8 cellular contexts compared by ENCODE assay signal in genomic region chr4:41909136-41909535, GRCh38. TPM values are rescaled to one million over a fixed set of nuclear protein-coding genes. Genes with fewer than 3 reads are reported as not detected.
DNase-seq lines count a peak whose midpoint lies in the region; ATAC-seq, FAIRE-seq and TF ChIP-seq lines count a peak whose summit lies in the region.
"Not testable (repeated sequence)": the region's sequence is repeated elsewhere in the genome, so short reads cannot be mapped to it uniquely, and the experiment has no call there.

No MANE protein-coding gene starts in this region.

- not testable (repeated sequence) for H3K4me3 ChIP-seq in A549; HCT116 (replicated peaks in 1 of 2; ENCODE audit: low read depth in 1 of 2, low read length in 2 of 2); PC-3 (ENCODE audit: low read length); bronchial epithelial cell (ENCODE audit: low read depth, low read length); foreskin fibroblast (ENCODE audit: low read depth in 1 of 2, low read length in 2 of 2); left lung

- H3K79me2 ChIP-seq in HCT116 (ENCODE audit: insufficient read depth, low read length); PC-3 (ENCODE audit: low read length): not testable (repeated sequence)

- H3F3A ChIP-seq in PC-3 (ENCODE audit: low read length, unreplicated experiment), result not testable (repeated sequence)

- not testable (repeated sequence) for TF ChIP-seq EP300 in A549 (IDR thresholded peaks at IDR 0.05)

- not testable (repeated sequence) for H3K27me3 Mint-ChIP-seq in progenitor cell of endocrine pancreas

- H3K36me3 Mint-ChIP-seq in progenitor cell of endocrine pancreas (ENCODE audit: insufficient read depth), result not testable (repeated sequence)

- H3K9ac ChIP-seq in HCT116 (ENCODE audit: low read length), result not testable (repeated sequence)
- H3K9ac ChIP-seq in PC-3 (ENCODE audit: low read length), result peak overlapping the region; percentile 31; the same call in 1 of the 2 replicates

- not testable (repeated sequence) for H3K36me3 ChIP-seq in HCT116 (ENCODE audit: control insufficient read depth in 1 of 2, insufficient read depth in 2 of 2, low read length in 2 of 2); PC-3 (ENCODE audit: low read depth, low read length); bronchial epithelial cell (ENCODE audit: control insufficient read depth, insufficient read depth, low read length); left lung

- WGBS in A549 (ENCODE audit: missing lambda C conversion rate), result no CpG with 5 or more reads among the region's 1 CpG

- not testable (repeated sequence) for H3K9me3 ChIP-seq in A549; HCT116 (ENCODE audit: control insufficient read depth in 1 of 2, insufficient read depth in 1 of 2, low read depth in 1 of 2, low read length in 2 of 2); PC-3 (ENCODE audit: low read length); left lung

- peaks cover 10% of the 10 kb centered on the region for H3K9me3 Mint-ChIP-seq in progenitor cell of endocrine pancreas (ENCODE audit: low read depth)

- not testable (repeated sequence) for FAIRE-seq in A549 (lab: Jason Lieb, UNC); bronchial epithelial cell (lab: Jason Lieb, UNC)

- not testable (repeated sequence) for H3K27me3 ChIP-seq in HCT116 (ENCODE audit: insufficient read depth, low read length); PC-3 (ENCODE audit: low read length); bronchial epithelial cell (ENCODE audit: control insufficient read depth, insufficient read depth, low read length); left lung

- H3K4me1 ChIP-seq in A549 (peaks cover 20% of the 10 kb centered on the region), HCT116 (ENCODE audit: control insufficient read depth in 1 of 2, insufficient read depth in 2 of 2, low read length in 2 of 2) (peaks cover 0 to 27% of the 10 kb centered on the region in 2 experiments; a peak in 3 of 4 replicates), PC-3 (ENCODE audit: insufficient read depth, low read length) (peaks cover 28% of the 10 kb centered on the region)
- H3K4me1 ChIP-seq in left lung, result not testable (repeated sequence)

- H3K9me2 ChIP-seq in HCT116 (ENCODE audit: insufficient read depth); PC-3 (replicated peaks; ENCODE audit: low read length): not testable (repeated sequence)

- H3K27ac Mint-ChIP-seq in progenitor cell of endocrine pancreas, result peak overlapping the region; percentile 62

- H3K27ac ChIP-seq in A549, result peak overlapping the region; percentile 76 to 89
- H3K27ac ChIP-seq in HCT116 (ENCODE audit: low read depth, low read length); left lung: not testable (repeated sequence)
- peak overlapping the region; percentile 36 for H3K27ac ChIP-seq in PC-3 (ENCODE audit: low read length)

- TF ChIP-seq CTCF in A549 (IDR thresholded peaks at IDR 0.05); HCT116 (IDR thresholded peaks at IDR 0.05 in 2 of 3, conservative IDR thresholded peaks at IDR 0.05 in 1 of 3; ENCODE audit: borderline replicate concordance in 1 of 3, insufficient read depth in 1 of 3, low read depth in 2 of 3, low read length in 2 of 3); PC-3 (conservative IDR thresholded peaks at IDR 0.05; ENCODE audit: low read depth, low read length); bronchial epithelial cell (IDR thresholded peaks at IDR 0.05; ENCODE audit: insufficient read depth, low read length, severe bottlenecking); foreskin fibroblast (IDR thresholded peaks at IDR 0.05; ENCODE audit: low read depth, low read length); left lung (IDR thresholded peaks at IDR 0.05); progenitor cell of endocrine pancreas (IDR thresholded peaks at IDR 0.05; ENCODE audit: unreplicated experiment): not testable (repeated sequence)

- peak in 1 of 2 experiments; percentile 75 for DNase-seq in A549 (ENCODE audit: low read depth in 1 of 2, low spot score in 1 of 2)
- DNase-seq in EL, result peak; percentile 24
- DNase-seq in HCT116 (ENCODE audit: low read depth, low spot score); progenitor cell of endocrine pancreas (ENCODE audit: low spot score, unreplicated experiment): not testable (repeated sequence)
- DNase-seq in PC-3, result peak; percentile 39
- DNase-seq in bronchial epithelial cell (ENCODE audit: low read depth), result peak; percentile 21
- peak; percentile 3 to 52 for DNase-seq in foreskin fibroblast
- DNase-seq in left lung, result peak in 1 of 2 donors; percentile 60

- peak in 1 of 2 experiments; percentile 22; a peak in 1 of 5 replicates for TF ChIP-seq RAD21 in A549 (conservative IDR thresholded peaks at IDR 0.05 in 1 of 2, IDR thresholded peaks at IDR 0.05 in 1 of 2)
- TF ChIP-seq RAD21 in HCT116 (IDR thresholded peaks at IDR 0.05; ENCODE audit: low read depth), result not testable (repeated sequence)

- CTCF ChIA-PET in A549 (lab: Yijun Ruan, JAX) (interaction anchor here (0.9 kb wide), 1 partner anchor 21 kb away, joined by 4 read pairs; no protein-coding TSS in a partner anchor), PC-3 (lab: Charles Lee) (interaction anchor here (0.7 kb wide), 1 partner anchor 217 kb away, joined by 3 read pairs; no protein-coding TSS in a partner anchor)
- CTCF ChIA-PET in HCT116 (lab: Charles Lee), result not testable (repeated sequence)

- RAD21 ChIA-PET in HCT116 (lab: Charles Lee; ENCODE audit: low non-redundant PET in 1 of 2, low total read pairs in 2 of 2, uncharacterized antibody in 2 of 2, unreplicated experiment in 2 of 2), result not testable (repeated sequence)

- not testable (repeated sequence) for TF ChIP-seq POLR2A in A549 (IDR thresholded peaks at IDR 0.05; ENCODE audit: low read length); HCT116 (IDR thresholded peaks at IDR 0.05; ENCODE audit: borderline replicate concordance, extremely low read depth, insufficient read depth, insufficient read length)

- POLR2A ChIA-PET in A549 (lab: Yijun Ruan, JAX); HCT116 (lab: Charles Lee): not testable (repeated sequence)
- POLR2A ChIA-PET in PC-3 (lab: Charles Lee; ENCODE audit: unreplicated experiment), result interaction anchor here (0.6 kb wide), 1 partner anchor 197 kb away, joined by 8 read pairs; no protein-coding TSS in a partner anchor

- peak overlapping the region; percentile 72 for H3K4me2 ChIP-seq in A549
- H3K4me2 ChIP-seq in HCT116 (ENCODE audit: low read length), result peak overlapping the region; percentile 21; the same call in 1 of the 2 replicates
- peak overlapping the region; percentile 54 for H3K4me2 ChIP-seq in PC-3 (ENCODE audit: low read length)

- ATAC-seq in A549 (peak in 1 of 2 experiments; percentile 72; a peak in 3 of 6 replicates), PC-3 (peak; percentile 27; the same call in 1 of the 2 replicates), left lung (peak; percentile 40)
- ATAC-seq in HCT116, result not testable (repeated sequence)

- not testable (repeated sequence) for H4K20me1 ChIP-seq in HCT116 (ENCODE audit: insufficient read depth); PC-3 (ENCODE audit: low read length)

- peak overlapping the region; percentile 21 for H3K4me3 Mint-ChIP-seq in progenitor cell of endocrine pancreas (ENCODE audit: low read depth)

- intact Hi-C loops in HCT116 (cut with micrococcal nuclease); PC-3 (cut with micrococcal nuclease); left lung (cut with DNase I): not testable (repeated sequence)

- not testable (repeated sequence) for H3K4me1 Mint-ChIP-seq in progenitor cell of endocrine pancreas (ENCODE audit: low read depth)

- BruUV-seq in HCT116 (replicated peaks; lab: Mats Ljungman, UMichigan); PC-3 (replicated peaks; lab: Mats Ljungman, UMichigan): not testable (repeated sequence)

- H2AFZ ChIP-seq in HCT116 (ENCODE audit: low read depth, low read length, poor library complexity, severe bottlenecking); PC-3 (ENCODE audit: low read length): not testable (repeated sequence)

TF ChIP-seq in A549, 52 proteins besides CTCF, POLR2A, EP300 and RAD21:
- TF ChIP-seq FOSL2 (IDR thresholded peaks at IDR 0.05), result not testable (repeated sequence)
- TF ChIP-seq FOSL2 (CRISPR knock-in tag; IDR thresholded peaks at IDR 0.05) (peak; percentile 56), GATA3 (IDR thresholded peaks at IDR 0.05; ENCODE audit: borderline replicate concordance) (0 out of 2 replicates have a peak, but pooled peaks have one; percentile 19)

RNA-seq across cellular contexts. Expression of gene TMEM33, which starts 26.1 kb away (rescaled TPM):
- polyA plus RNA-seq in A549 (2011; rRNA removed), result 73.4 and 88.4 TPM in 2 replicates
- 28.8 and 34.6 TPM in 2 replicates for polyA plus RNA-seq in A549 (2012; cell fraction: cytosol; rRNA removed)
- 35.8 and 55.8 TPM in 2 replicates for polyA plus RNA-seq in A549 (2012; cell fraction: nucleus; rRNA removed)
- polyA plus RNA-seq in A549 (2017; fragmentation: RNase III; extraction: RNeasy Plus Mini Kit Qiagen cat#74134 plus additional on column Dnase treatment), result 29.0 to 32.7 TPM (median 29.1 TPM) in 3 replicates
- 163 and 181 TPM in 2 replicates for polyA minus RNA-seq in A549 (2011; rRNA and poly(A)+ RNA removed)
- 82.4 TPM for total RNA-seq in HCT116 (2021; ENCODE audit: unreplicated experiment)
- polyA plus RNA-seq in HCT116 (2012), result 26.9 and 33.4 TPM in 2 replicates
- 70.3 and 97.4 TPM in 2 replicates for total RNA-seq in PC-3 (2014; rRNA removed)
- total RNA-seq in bronchial epithelial cell, result 63.5 and 106 TPM in 2 replicates
- 10 to 100 TPM; 70.9 to 87.7 TPM for total RNA-seq in left lung
- total RNA-seq in progenitor cell of endocrine pancreas, result 63.7 and 65.9 TPM in 2 replicates

Comparison
In these comparisons a context has a peak if more than half of its experiments do, and no peak if none do; other contexts are left out.
1. H3K4me2 ChIP-seq: peak in every context shown above with its lines; median percentile 72 in A549; 54 in PC-3; 21 in HCT116.